ENCODE assay signal across 8 cellular contexts in genomic region chr2:168211664-168212163, GRCh38. TPM values are rescaled to one million over a fixed set of nuclear protein-coding genes. Genes with fewer than 3 reads are reported as not detected.
DNase-seq lines count a peak whose midpoint lies in the region; ATAC-seq and TF ChIP-seq lines count a peak whose summit lies in the region.

No MANE protein-coding gene starts in this region.

- peak overlapping the region; percentile 59 to 72 for H3K27ac ChIP-seq in prostate gland
- no peak overlapping the region for H3K27ac ChIP-seq in mesendoderm (ENCODE audit: low read depth, low read length)

- H2BK5ac ChIP-seq in mesendoderm (ENCODE audit: low read length) = no peak overlapping the region

- H3K9me3 Mint-ChIP-seq in activated naive CD4-positive, alpha-beta T cell treated with anti-CD3 and anti-CD28 coated beads, Interleukin-2, amount 10 ng/mL, durations not matched to agents 7 days and 5 days = no peaks in the 10 kb centered on the region
- H3K9me3 Mint-ChIP-seq in osteocyte (ENCODE audit: unreplicated experiment) = peaks cover under 1% of the 10 kb centered on the region

- no peak for TF ChIP-seq CTCF in prostate gland (IDR thresholded peaks at IDR 0.05)
- TF ChIP-seq CTCF in osteocyte (IDR thresholded peaks at IDR 0.05) = no peak

- no peak overlapping the region for H2BK120ac ChIP-seq in mesendoderm (ENCODE audit: low read depth, low read length)

- peaks cover 40% of the 10 kb centered on the region for H3K4me1 Mint-ChIP-seq in activated naive CD4-positive, alpha-beta T cell treated with anti-CD3 and anti-CD28 coated beads, Interleukin-2, amount 10 ng/mL, durations not matched to agents 7 days and 5 days
- peaks cover 52% of the 10 kb centered on the region for H3K4me1 Mint-ChIP-seq in osteocyte (ENCODE audit: unreplicated experiment)

- CTCF ChIA-PET in activated naive CD4-positive, alpha-beta T cell treated with anti-CD3 and anti-CD28 coated beads, Interleukin-2, amount 10 ng/mL, durations not matched to agents 7 days and 5 days (lab: Charles Lee) = interaction anchor here (0.8 to 1.1 kb wide), 2 partner anchors 51 to 54 kb away, joined by 3 to 4 read pairs; no protein-coding TSS in a partner anchor

- H3K4me2 ChIP-seq in mesendoderm (ENCODE audit: low read length) = no peak overlapping the region

- no peaks in the 10 kb centered on the region for H3K79me1 ChIP-seq in mesendoderm (ENCODE audit: low read length)

- H3K27me3 ChIP-seq in prostate gland (replicated peaks; ENCODE audit: insufficient read depth) (no peaks in the 10 kb centered on the region), mesendoderm (ENCODE audit: insufficient read depth, low read length, poor library complexity) (no peaks in the 10 kb centered on the region)

- H3K23ac ChIP-seq in mesendoderm (ENCODE audit: low read length) = no peak overlapping the region

- H3K9ac ChIP-seq in mesendoderm (ENCODE audit: low read length) = no peak overlapping the region

- H3K27ac Mint-ChIP-seq in activated naive CD4-positive, alpha-beta T cell treated with anti-CD3 and anti-CD28 coated beads, Interleukin-2, amount 10 ng/mL, durations not matched to agents 7 days and 5 days = peak overlapping the region; percentile 66
- H3K27ac Mint-ChIP-seq in osteocyte (ENCODE audit: unreplicated experiment) = no peak overlapping the region

- no peak overlapping the region for H2AK5ac ChIP-seq in mesendoderm (ENCODE audit: low read length)

- no peak overlapping the region for H4K8ac ChIP-seq in mesendoderm (ENCODE audit: low read depth, low read length)

- TF ChIP-seq POLR2A in prostate gland (IDR thresholded peaks at IDR 0.05) = no peak

- H3K4me3 ChIP-seq in prostate gland (no peak overlapping the region), mesendoderm (ENCODE audit: low read length) (no peak overlapping the region)

- H3K36me3 Mint-ChIP-seq in activated naive CD4-positive, alpha-beta T cell treated with anti-CD3 and anti-CD28 coated beads, Interleukin-2, amount 10 ng/mL, durations not matched to agents 7 days and 5 days = peaks cover 19% of the 10 kb centered on the region
- peaks cover 11% of the 10 kb centered on the region for H3K36me3 Mint-ChIP-seq in osteocyte (ENCODE audit: unreplicated experiment)

- H3K27me3 Mint-ChIP-seq in activated naive CD4-positive, alpha-beta T cell treated with anti-CD3 and anti-CD28 coated beads, Interleukin-2, amount 10 ng/mL, durations not matched to agents 7 days and 5 days = no peaks in the 10 kb centered on the region
- no peaks in the 10 kb centered on the region for H3K27me3 Mint-ChIP-seq in osteocyte (ENCODE audit: unreplicated experiment)

- H3K79me2 ChIP-seq in mesendoderm (ENCODE audit: control insufficient read depth, insufficient read depth, low read length) = no peaks in the 10 kb centered on the region

- intact Hi-C loops in prostate gland (cut with DNase I) = no loop called here

- H3K4me1 ChIP-seq in prostate gland (replicated peaks) = peaks cover 2% of the 10 kb centered on the region
- H3K4me1 ChIP-seq in mesendoderm (ENCODE audit: control insufficient read depth, low read depth, low read length) = no peaks in the 10 kb centered on the region

- 51% methylated on average over 5 of the region's 5 CpGs for WGBS in prostate gland
- WGBS in mesendoderm (ENCODE audit: extremely low coverage, insufficient coverage, low lambda C conversion rate) = no CpG with 5 or more reads among the region's 5 CpGs

- H3K56ac ChIP-seq in mesendoderm (ENCODE audit: low read length) = no peak overlapping the region

- H3K4ac ChIP-seq in mesendoderm (ENCODE audit: low read depth, low read length) = no peak overlapping the region

- no peaks in the 10 kb centered on the region for H3K9me3 ChIP-seq in prostate gland

- H3K18ac ChIP-seq in mesendoderm (ENCODE audit: low read length) = no peak overlapping the region

- no peak for DNase-seq in activated naive CD4-positive, alpha-beta T cell treated with anti-CD3 and anti-CD28 coated beads, Interleukin-2, amount 10 ng/mL, durations not matched to agents 7 days and 5 days
- DNase-seq in prostate gland (ENCODE audit: low spot score) (no peak), mesendoderm (no peak), osteocyte (ENCODE audit: extremely low spot score, unreplicated experiment) (no peak), NCI-H69 (lab: John Stamatoyannopoulos, UW) (no peak)

- no peak overlapping the region for H3K4me3 Mint-ChIP-seq in activated naive CD4-positive, alpha-beta T cell treated with anti-CD3 and anti-CD28 coated beads, Interleukin-2, amount 10 ng/mL, durations not matched to agents 7 days and 5 days
- H3K4me3 Mint-ChIP-seq in osteocyte (ENCODE audit: unreplicated experiment) = no peak overlapping the region

- no peak overlapping the region for H2BK15ac ChIP-seq in mesendoderm (replicated peaks; ENCODE audit: low read depth)

- H3K36me3 ChIP-seq in prostate gland (no peaks in the 10 kb centered on the region), mesendoderm (ENCODE audit: control insufficient read depth, insufficient read depth, low read length) (no peaks in the 10 kb centered on the region)

- ATAC-seq in GM18873 (IDR thresholded peaks at IDR 0.05; ENCODE audit: low FRiP score, unreplicated experiment) = peak; percentile 84
- peak; percentile 78 for ATAC-seq in HG03025 (IDR thresholded peaks at IDR 0.05; ENCODE audit: low FRiP score, unreplicated experiment)
- ATAC-seq in GM19035 (IDR thresholded peaks at IDR 0.05; ENCODE audit: unreplicated experiment) = no peak

- H4K5ac ChIP-seq in mesendoderm (ENCODE audit: low read length) = no peak overlapping the region

RNA-seq across cellular contexts. Expression of gene STK39, which starts 35.7 kb away (rescaled TPM):
- total RNA-seq in prostate gland (10 to 100 TPM; 32.2 to 54.7 TPM), osteocyte (26.9 and 27.8 TPM in 2 replicates)
- polyA plus RNA-seq in mesendoderm (2013, experiment 1 of 2) = 20.4 TPM
- polyA plus RNA-seq in mesendoderm (2013, experiment 2 of 2) = 21.2 TPM
